27 cellular contexts compared by ENCODE assay signal in genomic region chr17:73050797-73051196, GRCh38. TPM values are rescaled to one million over a fixed set of nuclear protein-coding genes. Genes with fewer than 3 reads are reported as not detected.
DNase-seq lines count a peak whose midpoint lies in the region; ATAC-seq, FAIRE-seq and TF ChIP-seq lines count a peak whose summit lies in the region.
"Had no signal": no experiment of that assay in that cellular context is flagged by ENCODE, and none has a peak within 500 bp of the region (broad histone marks: within the 10 kb centered on the region; RNA-seq: fewer than 3 reads in every experiment).

No MANE protein-coding gene starts in this region.

- TF ChIP-seq EP300 in K562 (IDR thresholded peaks at IDR 0.05; ENCODE audit: low read length), result no peak

- 71% methylated on average over 4 of the region's 4 CpGs for WGBS in K562 (ENCODE audit: insufficient coverage, low coverage, missing lambda C conversion rate)

- peak overlapping the region; percentile 25 for H3K27ac Mint-ChIP-seq in activated CD4-positive, alpha-beta T cell treated with anti-CD3 and anti-CD28 coated beads, Interleukin-2, amount 10 ng/mL, durations not matched to agents 24 days and 14 days
- H3K27ac Mint-ChIP-seq in activated CD4-positive, alpha-beta T cell treated with anti-CD3 and anti-CD28 coated beads, Interleukin-2, amount 10 ng/mL, durations not matched to agents 7 days and 5 days, result no peak overlapping the region
- peak overlapping the region; percentile 4 for H3K27ac Mint-ChIP-seq in chondrocyte (ENCODE audit: unreplicated experiment)
- H3K27ac Mint-ChIP-seq in stimulated activated naive B cell treated with anti-CD40 and anti-IgM and Interleukin-4, amounts not matched to agents 10 μg/mL and 1 μg/mL and 100 μg/mL, for 72 hours, result no peak overlapping the region
- H3K27ac Mint-ChIP-seq: CD4-positive, alpha-beta memory T cell; CD4-positive, CD25-positive, alpha-beta regulatory T cell; CD8-positive, alpha-beta memory T cell had no signal

- H3K36me3 ChIP-seq in K562 (ENCODE audit: control insufficient read depth, insufficient read depth, low read length), result no peaks in the 10 kb centered on the region
- H3K36me3 ChIP-seq: BE2C had no signal

- H3K4me1 ChIP-seq in K562 (replicated peaks in 1 of 2; ENCODE audit: control insufficient read depth in 2 of 2, insufficient read depth in 2 of 2, low read length in 2 of 2), result peaks cover 0 to 7% of the 10 kb centered on the region in 2 experiments; a peak in 2 of 5 replicates
- H3K4me1 ChIP-seq: BE2C had no signal

- H3K36me3 Mint-ChIP-seq in activated CD4-positive, alpha-beta T cell treated with anti-CD3 and anti-CD28 coated beads, Interleukin-2, amount 10 ng/mL, durations not matched to agents 24 days and 14 days (ENCODE audit: low read depth), result peaks cover 9% of the 10 kb centered on the region
- peaks cover 5% of the 10 kb centered on the region for H3K36me3 Mint-ChIP-seq in activated CD4-positive, alpha-beta T cell treated with anti-CD3 and anti-CD28 coated beads, Interleukin-2, amount 10 ng/mL, durations not matched to agents 7 days and 5 days (ENCODE audit: low read depth)
- H3K36me3 Mint-ChIP-seq in chondrocyte (ENCODE audit: low read depth), result peaks cover 2% of the 10 kb centered on the region
- H3K36me3 Mint-ChIP-seq in stimulated activated naive B cell treated with anti-CD40 and anti-IgM and Interleukin-4, amounts not matched to agents 10 μg/mL and 1 μg/mL and 100 μg/mL, for 72 hours, result peaks cover 35 to 43% of the 10 kb centered on the region in 2 donors

- no peak overlapping the region for H3K4me3 Mint-ChIP-seq in activated CD4-positive, alpha-beta T cell treated with anti-CD3 and anti-CD28 coated beads, Interleukin-2, amount 10 ng/mL, durations not matched to agents 24 days and 14 days
- no peak overlapping the region for H3K4me3 Mint-ChIP-seq in activated CD4-positive, alpha-beta T cell treated with anti-CD3 and anti-CD28 coated beads, Interleukin-2, amount 10 ng/mL, durations not matched to agents 7 days and 5 days
- no peak overlapping the region for H3K4me3 Mint-ChIP-seq in chondrocyte (ENCODE audit: unreplicated experiment)
- no peak overlapping the region for H3K4me3 Mint-ChIP-seq in stimulated activated naive B cell treated with anti-CD40 and anti-IgM and Interleukin-4, amounts not matched to agents 10 μg/mL and 1 μg/mL and 100 μg/mL, for 72 hours
- H3K4me3 Mint-ChIP-seq: CD14-positive monocyte; CD4-positive, alpha-beta memory T cell; CD4-positive, CD25-positive, alpha-beta regulatory T cell; CD8-positive, alpha-beta memory T cell had no signal

- DNase-seq in activated CD4-positive, alpha-beta T cell treated with anti-CD3 and anti-CD28 coated beads, Interleukin-2, amount 10 ng/mL, durations not matched to agents 24 days and 14 days, result no peak
- no peak for DNase-seq in activated CD4-positive, alpha-beta T cell treated with anti-CD3 and anti-CD28 coated beads, Interleukin-2, amount 10 ng/mL, durations not matched to agents 7 days and 5 days
- DNase-seq in K562 (ENCODE audit: extremely low read depth in 1 of 4, low spot score in 3 of 4) (no peak), chondrocyte (ENCODE audit: low spot score) (no peak)
- no peak for DNase-seq in stimulated activated naive B cell treated with anti-CD40 and anti-IgM and Interleukin-4, amounts not matched to agents 10 μg/mL and 1 μg/mL and 100 μg/mL, for 72 hours
- DNase-seq: 8988T; ACHN; BE2C; C1 segment of cervical spinal cord; CD4-positive, alpha-beta memory T cell; CD4-positive, CD25-positive, alpha-beta regulatory T cell; CD8-positive, alpha-beta memory T cell; COR-L47; DMS 273 treated with DMSO at 0.1 percent for 48 hours; DMS153; DMS53; DMS79; DND-41; EL; GDM1 had no signal

- POLR2A ChIA-PET in activated CD4-positive, alpha-beta T cell treated with anti-CD3 and anti-CD28 coated beads, Interleukin-2, amount 10 ng/mL, durations not matched to agents 7 days and 5 days (lab: Charles Lee), result no interaction called here
- POLR2A ChIA-PET in K562 (lab: Yijun Ruan, JAX), result no interaction called here

- no TSS peak for BruUV-seq in K562 (replicated peaks; lab: Mats Ljungman, UMichigan)

- no peaks in the 10 kb centered on the region for H3K27me3 Mint-ChIP-seq in activated CD4-positive, alpha-beta T cell treated with anti-CD3 and anti-CD28 coated beads, Interleukin-2, amount 10 ng/mL, durations not matched to agents 24 days and 14 days
- no peaks in the 10 kb centered on the region for H3K27me3 Mint-ChIP-seq in activated CD4-positive, alpha-beta T cell treated with anti-CD3 and anti-CD28 coated beads, Interleukin-2, amount 10 ng/mL, durations not matched to agents 7 days and 5 days
- no peaks in the 10 kb centered on the region for H3K27me3 Mint-ChIP-seq in chondrocyte (ENCODE audit: low read depth)
- H3K27me3 Mint-ChIP-seq in stimulated activated naive B cell treated with anti-CD40 and anti-IgM and Interleukin-4, amounts not matched to agents 10 μg/mL and 1 μg/mL and 100 μg/mL, for 72 hours, result no peaks in the 10 kb centered on the region
- H3K27me3 Mint-ChIP-seq: CD4-positive, alpha-beta memory T cell; CD4-positive, CD25-positive, alpha-beta regulatory T cell had no signal

- H3K4me1 Mint-ChIP-seq in activated CD4-positive, alpha-beta T cell treated with anti-CD3 and anti-CD28 coated beads, Interleukin-2, amount 10 ng/mL, durations not matched to agents 24 days and 14 days, result no peaks in the 10 kb centered on the region
- H3K4me1 Mint-ChIP-seq in activated CD4-positive, alpha-beta T cell treated with anti-CD3 and anti-CD28 coated beads, Interleukin-2, amount 10 ng/mL, durations not matched to agents 7 days and 5 days, result peaks cover 6% of the 10 kb centered on the region
- H3K4me1 Mint-ChIP-seq in chondrocyte (ENCODE audit: low read depth), result peaks cover 17% of the 10 kb centered on the region
- peaks cover 3 to 21% of the 10 kb centered on the region in 2 donors for H3K4me1 Mint-ChIP-seq in stimulated activated naive B cell treated with anti-CD40 and anti-IgM and Interleukin-4, amounts not matched to agents 10 μg/mL and 1 μg/mL and 100 μg/mL, for 72 hours

- no peaks in the 10 kb centered on the region for H3K9me3 ChIP-seq in K562 (replicated peaks; ENCODE audit: control insufficient read depth, insufficient read depth, low read depth, low read length)

- no peak overlapping the region for H3K4me3 ChIP-seq in K562
- H3K4me3 ChIP-seq: BLaER1, GM12878 had no signal

- no peaks in the 10 kb centered on the region for H3K27me3 ChIP-seq in K562 (ENCODE audit: control insufficient read depth in 2 of 2, insufficient read depth in 2 of 2, low read length in 2 of 2)
- H3K27me3 ChIP-seq: BE2C, BLaER1 had no signal

- ATAC-seq in K562 (no peak), GM19395 (IDR thresholded peaks at IDR 0.05; ENCODE audit: unreplicated experiment) (no peak)
- ATAC-seq in stimulated activated naive B cell treated with anti-CD40 and anti-IgM and Interleukin-4, amounts not matched to agents 10 μg/mL and 1 μg/mL and 100 μg/mL, for 72 hours (replicated peaks), result no peak
- ATAC-seq: GM12878 had no signal

- no peak for TF ChIP-seq RAD21 in K562 (CRISPR knock-in tag; conservative IDR thresholded peaks at IDR 0.05 in 1 of 2, IDR thresholded peaks at IDR 0.05 in 1 of 2)

- FAIRE-seq in K562 (lab: Jason Lieb, UNC), result no peak
- FAIRE-seq: A204.1, GM12878, GM12892, GM18507 had no signal

- no peak overlapping the region for H3K27ac ChIP-seq in K562 (ENCODE audit: extremely low read depth, low read depth, low read length)
- H3K27ac ChIP-seq: BLaER1 had no signal

- H3K9me1 ChIP-seq in K562 (ENCODE audit: control insufficient read depth, insufficient read depth, low read length), result no peaks in the 10 kb centered on the region

- in situ Hi-C loops in K562 (cut with MboI), result no loop called here

- no peak overlapping the region for H2AFZ ChIP-seq in K562 (ENCODE audit: low read depth, low read length)

- no peak overlapping the region for H3K9ac ChIP-seq in K562 (ENCODE audit: insufficient read depth in 1 of 2, low read depth in 2 of 2, low read length in 2 of 2)
- H3K9ac ChIP-seq: BLaER1 had no signal

- H3K4me2 ChIP-seq in K562 (ENCODE audit: insufficient read depth, low read length), result no peak overlapping the region
- H3K4me2 ChIP-seq: BLaER1 had no signal

- intact Hi-C loops in activated CD4-positive, alpha-beta T cell treated with anti-CD3 and anti-CD28 coated beads, Interleukin-2, amount 10 ng/mL, durations not matched to agents 24 days and 14 days (cut with micrococcal nuclease), result no loop called here
- intact Hi-C loops in K562 (cut with micrococcal nuclease), result no loop called here

- H4K20me1 ChIP-seq in K562 (replicated peaks; ENCODE audit: control insufficient read depth, insufficient read depth, low read length), result no peaks in the 10 kb centered on the region
- H4K20me1 ChIP-seq: BLaER1 had no signal

- no peak for TF ChIP-seq POLR2A in K562 (conservative IDR thresholded peaks at IDR 0.05)

- peaks cover 3% of the 10 kb centered on the region for H3K9me3 Mint-ChIP-seq in activated CD4-positive, alpha-beta T cell treated with anti-CD3 and anti-CD28 coated beads, Interleukin-2, amount 10 ng/mL, durations not matched to agents 24 days and 14 days
- no peaks in the 10 kb centered on the region for H3K9me3 Mint-ChIP-seq in activated CD4-positive, alpha-beta T cell treated with anti-CD3 and anti-CD28 coated beads, Interleukin-2, amount 10 ng/mL, durations not matched to agents 7 days and 5 days
- peaks cover 2% of the 10 kb centered on the region for H3K9me3 Mint-ChIP-seq in chondrocyte (ENCODE audit: low read depth)
- H3K9me3 Mint-ChIP-seq in stimulated activated naive B cell treated with anti-CD40 and anti-IgM and Interleukin-4, amounts not matched to agents 10 μg/mL and 1 μg/mL and 100 μg/mL, for 72 hours, result peaks cover 0 to 5% of the 10 kb centered on the region in 2 donors
- H3K9me3 Mint-ChIP-seq: CD4-positive, CD25-positive, alpha-beta regulatory T cell had no signal

- no peaks in the 10 kb centered on the region for H3K79me2 ChIP-seq in K562 (ENCODE audit: control insufficient read depth, insufficient read depth, low read length)

- TF ChIP-seq CTCF in K562 (IDR thresholded peaks at IDR 0.05 in 2 of 3, conservative IDR thresholded peaks at IDR 0.05 in 1 of 3; ENCODE audit: insufficient read depth in 2 of 3, low read depth in 1 of 3, low read length in 3 of 3) (no peak), chondrocyte (IDR thresholded peaks at IDR 0.05) (no peak)

- CTCF ChIA-PET in activated CD4-positive, alpha-beta T cell treated with anti-CD3 and anti-CD28 coated beads, Interleukin-2, amount 10 ng/mL, durations not matched to agents 7 days and 5 days (lab: Charles Lee), result no interaction called here
- CTCF ChIA-PET in K562 (lab: Yijun Ruan, JAX; ENCODE audit: low intra/inter-chr PET ratio), result no interaction called here

RNA-seq across cellular contexts. Expression of gene SLC39A11, which starts 41.7 kb away (rescaled TPM):
- 24.6 and 26.1 TPM in 2 replicates for total RNA-seq in activated CD4-positive, alpha-beta T cell treated with anti-CD3 and anti-CD28 coated beads, Interleukin-2, amount 10 ng/mL, durations not matched to agents 24 days and 14 days
- 10 to 100 TPM; 19.5 to 23.4 TPM for total RNA-seq in activated CD4-positive, alpha-beta T cell treated with anti-CD3 and anti-CD28 coated beads, Interleukin-2, amount 10 ng/mL, durations not matched to agents 7 days and 5 days
- 51.5 and 68.1 TPM in 2 replicates for total RNA-seq in K562 (2011; cell fraction: chromatin; rRNA removed; ENCODE audit: low replicate concordance)
- total RNA-seq in K562 (2011; cell fraction: nucleolus; rRNA removed), result 52.9 and 55.3 TPM in 2 replicates
- total RNA-seq in K562 (2011; cell fraction: nucleoplasm; rRNA removed), result 74.6 and 85.3 TPM in 2 replicates
- total RNA-seq in K562 (2014; rRNA removed) (11.8 and 15.1 TPM in 2 replicates), K562 (2014; rRNA removed; fragmentation: Illumina TruSeq; extraction: Trizol) (12.7 and 12.9 TPM in 2 replicates), K562 (2015; rRNA removed; fragmentation: Illumina TruSeq; extraction: Trizol) (20.2 TPM in 2 replicates), K562 (2021) (25.6 and 26.4 TPM in 2 replicates), chondrocyte (25.3 to 32.8 TPM (median 28.0 TPM) in 3 replicates)
- polyA plus RNA-seq in K562 (2011; rRNA removed) (8.8 and 10.5 TPM in 2 replicates), K562 (2014; fragmentation: Illumina TruSeq; extraction: Trizol) (11.0 and 13.4 TPM in 2 replicates), K562 (2014; fragmentation: Nextera tagmentation; extraction: Ambion mirVana) (10 to 100 TPM; 11.5 to 13.7 TPM), K562 (2014; rRNA removed) (12.8 and 15.2 TPM in 2 replicates)
- 9.1 and 10.5 TPM in 2 replicates for polyA plus RNA-seq in K562 (2011; cell fraction: cytosol; rRNA removed)
- 12.2 and 21.3 TPM in 2 replicates for polyA plus RNA-seq in K562 (2011; cell fraction: nucleus; rRNA removed)
- polyA plus RNA-seq in K562 (2012), result 19.8 and 21.1 TPM in 2 replicates
- 18.1 and 20.4 TPM in 2 replicates for polyA minus RNA-seq in K562 (2011; rRNA and poly(A)+ RNA removed)
- 10.3 and 16.1 TPM in 2 replicates for polyA minus RNA-seq in K562 (2011; cell fraction: cytosol; rRNA and poly(A)+ RNA removed)
- 23.0 and 23.8 TPM in 2 replicates for polyA minus RNA-seq in K562 (2011; cell fraction: nucleus; rRNA and poly(A)+ RNA removed)

Comparison
In these comparisons a context has a peak if more than half of its experiments do, and no peak if none do; other contexts are left out.
1. H3K27ac Mint-ChIP-seq: peak in activated CD4-positive, alpha-beta T cell treated with anti-CD3 and anti-CD28 coated beads, Interleukin-2, amount 10 ng/mL, durations not matched to agents 24 days and 14 days (single experiment) and chondrocyte (single experiment); none in activated CD4-positive, alpha-beta T cell treated with anti-CD3 and anti-CD28 coated beads, Interleukin-2, amount 10 ng/mL, durations not matched to agents 7 days and 5 days (single experiment) and stimulated activated naive B cell treated with anti-CD40 and anti-IgM and Interleukin-4, amounts not matched to agents 10 μg/mL and 1 μg/mL and 100 μg/mL, for 72 hours (single experiment).